8 cellular contexts compared by ENCODE assay signal in the genomic region with DNA sequence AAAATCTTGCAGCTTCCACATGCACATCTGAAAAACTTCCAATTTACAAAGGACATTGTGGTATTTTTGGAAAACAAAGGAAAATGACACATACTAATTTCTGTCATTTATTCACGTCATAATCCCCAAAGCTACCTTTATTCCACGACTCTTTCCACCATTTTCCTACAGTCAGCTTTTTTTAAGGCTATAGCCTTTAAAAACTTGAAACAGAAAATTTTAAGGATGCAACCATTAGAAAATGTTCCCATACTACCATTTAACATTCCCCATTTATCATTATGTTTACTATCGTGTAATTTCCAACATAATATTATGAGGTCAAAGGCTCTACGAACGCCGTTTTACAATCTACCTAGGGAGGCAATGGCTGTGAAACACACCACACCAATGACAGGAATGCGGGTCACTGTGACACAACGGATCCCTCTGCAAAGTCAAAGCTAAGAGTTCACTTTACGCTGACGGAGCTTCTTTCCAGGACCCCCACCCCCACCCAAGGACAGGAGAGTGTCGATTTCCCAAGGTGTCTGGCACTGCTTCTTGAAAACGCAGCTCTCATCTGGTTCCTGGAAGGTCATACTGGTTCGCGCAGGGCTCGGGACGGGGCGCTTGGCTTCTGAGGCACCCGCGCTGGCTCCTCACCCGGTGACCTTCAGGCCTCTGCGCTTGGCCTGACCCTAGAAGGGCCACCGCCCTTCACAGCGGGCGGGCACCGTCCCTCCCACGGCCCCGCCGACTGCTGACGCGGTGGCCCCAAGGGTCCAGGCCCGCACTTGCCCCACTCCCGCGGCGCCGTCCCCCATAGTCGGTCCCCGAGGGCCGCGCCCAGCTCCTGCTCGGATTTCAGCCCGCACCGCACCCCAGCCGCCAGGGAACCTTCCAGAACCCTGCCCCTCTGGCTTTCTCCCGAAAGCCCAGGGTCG. TPM values are rescaled to one million over a fixed set of nuclear protein-coding genes. Genes with fewer than 3 reads are reported as not detected.
DNase-seq lines count a peak whose midpoint lies in the region; ATAC-seq and TF ChIP-seq lines count a peak whose summit lies in the region.

No MANE protein-coding gene starts in this region.

- H3K27me3 ChIP-seq in spleen (replicated peaks in 1 of 7) = no peaks in the 10 kb centered on the region

- peaks cover 0 to 8% (median 2%) of the 10 kb centered on the region in 8 donors for H3K9me3 ChIP-seq in spleen

- peak overlapping the region; percentile 70 for H3K4me3 Mint-ChIP-seq in MCF 10A (ENCODE audit: unreplicated experiment)

- TF ChIP-seq CTCF in LNCaP clone FGC (IDR thresholded peaks at IDR 0.05; ENCODE audit: control insufficient read depth, extremely low read depth, insufficient read depth) (no peak), MCF 10A (IDR thresholded peaks at IDR 0.05; ENCODE audit: unreplicated experiment) (no peak), spleen (IDR thresholded peaks at IDR 0.05 in 8 of 11, conservative IDR thresholded peaks at IDR 0.05 in 3 of 11) (no peak)

- ATAC-seq in GM21723 (IDR thresholded peaks at IDR 0.05; ENCODE audit: unreplicated experiment) = peak; percentile 50

- POLR2A ChIA-PET in MCF 10A (lab: Yijun Ruan, JAX) = interaction anchor here (0.6 to 6.1 kb wide), 26 partner anchors 8 to 674 kb away, joined by 3 to 65 read pairs (median 4); a partner anchor contains a TSS

- no peak for TF ChIP-seq POLR2A in spleen (IDR thresholded peaks at IDR 0.05)

- peak overlapping the region; percentile 92 to 96 (median 94) for H3K27ac ChIP-seq in spleen

- H3K27ac Mint-ChIP-seq in MCF 10A (ENCODE audit: low read depth, unreplicated experiment) = peak overlapping the region; percentile 99

- peaks cover 16% of the 10 kb centered on the region for H3K4me1 Mint-ChIP-seq in MCF 10A (ENCODE audit: insufficient read depth, unreplicated experiment)

- intact Hi-C loops in MCF 10A (cut with micrococcal nuclease) (loop anchor here (2.0 kb wide), 2 partner anchors 51 to 69 kb away; a partner anchor contains a TSS), spleen (cut with DNase I; ENCODE audit: low total_unique reads) (loop anchor here (10.0 kb wide), 1 partner anchor 47 kb away; a partner anchor contains a TSS)

- no peaks in the 10 kb centered on the region for H3K27me3 Mint-ChIP-seq in MCF 10A (ENCODE audit: insufficient read depth, unreplicated experiment)

- DNase-seq in ELR (ENCODE audit: low read depth) (peak; percentile 52), LNCaP clone FGC (ENCODE audit: low read depth) (no peak), MCF 10A (ENCODE audit: unreplicated experiment) (no peak), iPS-NIHi7 (ENCODE audit: extremely low spot score) (peak; percentile 54), spleen (peak; percentile 92), SIG-M5 treated with dmso at 0.1 percent for 504 hours (lab: John Stamatoyannopoulos, UW; ENCODE audit: unreplicated experiment) (no peak), GOT3 (lab: John Stamatoyannopoulos, UW) (no peak)

- H3K4me3 ChIP-seq in LNCaP clone FGC (ENCODE audit: low read depth, low read length) = peak overlapping the region; percentile 71
- H3K4me3 ChIP-seq in spleen = peak overlapping the region; percentile 47 to 84 (median 60)

- H3K36me3 ChIP-seq in spleen = no peaks in the 10 kb centered on the region

- 18 to 36% (median 23%) methylated on average over 26 to 45 of the region's 45 CpGs for WGBS in spleen, 5 donors

- BruUV-seq in MCF 10A (replicated peaks; lab: Mats Ljungman, UMichigan) = TSS peak; percentile 65

- H3K4me1 ChIP-seq in spleen = peaks cover 0 to 17% (median 8%) of the 10 kb centered on the region in 6 donors

- H3K36me3 Mint-ChIP-seq in MCF 10A (ENCODE audit: insufficient read depth, unreplicated experiment) = no peaks in the 10 kb centered on the region

- H3K9me3 Mint-ChIP-seq in MCF 10A (ENCODE audit: unreplicated experiment) = no peaks in the 10 kb centered on the region

- CTCF ChIA-PET in MCF 10A (lab: Yijun Ruan, JAX) = interaction anchor here (0.6 to 2.7 kb wide), 8 partner anchors 14 to 1936 kb away, joined by 3 to 12 read pairs (median 3); no protein-coding TSS in a partner anchor

RNA-seq across cellular contexts. Expression of a gene that starts 50.6 kb away (rescaled TPM):
- total RNA-seq in MCF 10A (2022) (85.3 and 114 TPM in 2 replicates), spleen (10 to 100 TPM in 3 of 7 donors, 1 to 10 TPM in 4; 1.4 to 31.8 (median 8.3) TPM)
- 10 to 100 TPM in 1 of 3 donors, 1 to 10 TPM in 2; 2.4 to 10.7 (median 4.5) TPM for polyA plus RNA-seq in spleen

Comparison
In these comparisons a context has a peak if more than half of its experiments do, and no peak if none do; other contexts are left out.
1. DNase-seq: peak in ELR (single experiment), iPS-NIHi7 (single experiment) and spleen (single experiment); none in LNCaP clone FGC (single experiment), MCF 10A (single experiment), SIG-M5 treated with dmso at 0.1 percent for 504 hours (single experiment) and GOT3 (single experiment).